In genomic region chr1:228082260-228082974, GRCh38 we compare ENCODE assay signal across 1 cellular context.
TF ChIP-seq lines count a peak whose summit lies in the region.

Gene ARF1, plus strand, starts transcription at chr1:228082708. Its CDS starts 14,407 bp downstream, at chr1:228097115.

TF ChIP-seq in HEK293, 187 proteins besides CTCF, POLR2A, EP300 and RAD21 (continued from another document and continues in another):
- TF ChIP-seq ZNF776 (tag by site-specific recombination; IDR thresholded peaks at IDR 0.05; ENCODE audit: borderline replicate concordance) (no peak), ZNF223 (tag by site-specific recombination; IDR thresholded peaks at IDR 0.05) (no peak; the same call in 1 of the 2 replicates), ZNF112 (tag by site-specific recombination; IDR thresholded peaks at IDR 0.05) (no peak), ZNF394 (tag by site-specific recombination; IDR thresholded peaks at IDR 0.05; ENCODE audit: borderline replicate concordance) (0 out of 2 replicates have a peak, but pooled peaks have one; percentile 30), ZNF701 (tag by site-specific recombination; IDR thresholded peaks at IDR 0.05) (no peak), ZNF837 (tag by site-specific recombination; IDR thresholded peaks at IDR 0.05) (no peak), ZFP37 (tag by site-specific recombination; IDR thresholded peaks at IDR 0.05) (peak; percentile 84), KLF16 (tag by site-specific recombination; IDR thresholded peaks at IDR 0.05) (no peak), ZNF654 (tag by site-specific recombination; IDR thresholded peaks at IDR 0.05; ENCODE audit: low read depth) (no peak), ZNF626 (tag by site-specific recombination; IDR thresholded peaks at IDR 0.05) (no peak), ZNF707 (tag by site-specific recombination; IDR thresholded peaks at IDR 0.05) (no peak), ZNF266 (tag by site-specific recombination; IDR thresholded peaks at IDR 0.05; ENCODE audit: low read depth) (no peak), ZNF521 (tag by site-specific recombination; IDR thresholded peaks at IDR 0.05) (no peak), GLI4 (tag by site-specific recombination; IDR thresholded peaks at IDR 0.05) (no peak), ZNF585B (tag by site-specific recombination; IDR thresholded peaks at IDR 0.05) (peak; percentile 11; the same call in 1 of the 2 replicates), ZNF792 (tag by site-specific recombination; IDR thresholded peaks at IDR 0.05) (peak; percentile 71; the same call in 1 of the 2 replicates), ZNF629 (tag by site-specific recombination; IDR thresholded peaks at IDR 0.05) (peak; percentile 66), HOXA7 (CRISPR knock-in tag; IDR thresholded peaks at IDR 0.05; ENCODE audit: borderline replicate concordance) (no peak), ZNF302 (tag by site-specific recombination; IDR thresholded peaks at IDR 0.05; ENCODE audit: low read depth) (no peak), HOXC10 (CRISPR knock-in tag; IDR thresholded peaks at IDR 0.05) (no peak), ZNF830 (tag by site-specific recombination; IDR thresholded peaks at IDR 0.05; ENCODE audit: low read depth) (no peak), ZBTB8A (tag by site-specific recombination; IDR thresholded peaks at IDR 0.05) (peak; percentile 82), ZNF529 (tag by site-specific recombination; IDR thresholded peaks at IDR 0.05; ENCODE audit: insufficient replicate concordance) (no peak), ZNF571 (tag by site-specific recombination; IDR thresholded peaks at IDR 0.05) (no peak), ZNF768 (tag by site-specific recombination; IDR thresholded peaks at IDR 0.05) (no peak), SCRT1 (tag by site-specific recombination; IDR thresholded peaks at IDR 0.05; ENCODE audit: borderline replicate concordance) (peak; percentile 99), ZNF366 (tag by site-specific recombination; conservative IDR thresholded peaks at IDR 0.05) (no peak), ZBTB17 (tag by site-specific recombination; IDR thresholded peaks at IDR 0.05) (no peak), SALL2 (tag by site-specific recombination; IDR thresholded peaks at IDR 0.05; ENCODE audit: borderline replicate concordance) (no peak), ZXDB (tag by site-specific recombination; IDR thresholded peaks at IDR 0.05) (peak; percentile 88; the same call in 1 of the 2 replicates), MYNN (tag by site-specific recombination; IDR thresholded peaks at IDR 0.05; ENCODE audit: borderline replicate concordance) (no peak), ZNF174 (tag by site-specific recombination; IDR thresholded peaks at IDR 0.05) (no peak), ZFP3 (tag by site-specific recombination; IDR thresholded peaks at IDR 0.05; ENCODE audit: low read depth) (no peak), ZNF692 (tag by site-specific recombination; IDR thresholded peaks at IDR 0.05) (peak; percentile 69; the same call in 1 of the 2 replicates), ZNF530 (tag by site-specific recombination; IDR thresholded peaks at IDR 0.05; ENCODE audit: low read depth) (no peak), BCL11A (tag by site-specific recombination; IDR thresholded peaks at IDR 0.05; ENCODE audit: low read depth) (no peak), ZNF138 (tag by site-specific recombination; IDR thresholded peaks at IDR 0.05; ENCODE audit: borderline replicate concordance) (no peak), KLF8 (tag by site-specific recombination; IDR thresholded peaks at IDR 0.05) (no peak; the same call in none of the 2 replicates)
- TF ChIP-seq, protein P1, sequence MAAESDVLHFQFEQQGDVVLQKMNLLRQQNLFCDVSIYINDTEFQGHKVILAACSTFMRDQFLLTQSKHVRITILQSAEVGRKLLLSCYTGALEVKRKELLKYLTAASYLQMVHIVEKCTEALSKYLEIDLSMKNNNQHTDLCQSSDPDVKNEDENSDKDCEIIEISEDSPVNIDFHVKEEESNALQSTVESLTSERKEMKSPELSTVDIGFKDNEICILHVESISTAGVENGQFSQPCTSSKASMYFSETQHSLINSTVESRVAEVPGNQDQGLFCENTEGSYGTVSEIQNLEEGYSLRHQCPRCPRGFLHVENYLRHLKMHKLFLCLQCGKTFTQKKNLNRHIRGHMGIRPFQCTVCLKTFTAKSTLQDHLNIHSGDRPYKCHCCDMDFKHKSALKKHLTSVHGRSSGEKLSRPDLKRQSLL (tag by site-specific recombination; IDR thresholded peaks at IDR 0.05): 0 out of 2 replicates have a peak, but pooled peaks have one; percentile 20
- TF ChIP-seq, protein P2, sequence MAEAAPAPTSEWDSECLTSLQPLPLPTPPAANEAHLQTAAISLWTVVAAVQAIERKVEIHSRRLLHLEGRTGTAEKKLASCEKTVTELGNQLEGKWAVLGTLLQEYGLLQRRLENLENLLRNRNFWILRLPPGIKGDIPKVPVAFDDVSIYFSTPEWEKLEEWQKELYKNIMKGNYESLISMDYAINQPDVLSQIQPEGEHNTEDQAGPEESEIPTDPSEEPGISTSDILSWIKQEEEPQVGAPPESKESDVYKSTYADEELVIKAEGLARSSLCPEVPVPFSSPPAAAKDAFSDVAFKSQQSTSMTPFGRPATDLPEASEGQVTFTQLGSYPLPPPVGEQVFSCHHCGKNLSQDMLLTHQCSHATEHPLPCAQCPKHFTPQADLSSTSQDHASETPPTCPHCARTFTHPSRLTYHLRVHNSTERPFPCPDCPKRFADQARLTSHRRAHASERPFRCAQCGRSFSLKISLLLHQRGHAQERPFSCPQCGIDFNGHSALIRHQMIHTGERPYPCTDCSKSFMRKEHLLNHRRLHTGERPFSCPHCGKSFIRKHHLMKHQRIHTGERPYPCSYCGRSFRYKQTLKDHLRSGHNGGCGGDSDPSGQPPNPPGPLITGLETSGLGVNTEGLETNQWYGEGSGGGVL (tag by site-specific recombination; IDR thresholded peaks at IDR 0.05): no peak
- TF ChIP-seq, protein P3, sequence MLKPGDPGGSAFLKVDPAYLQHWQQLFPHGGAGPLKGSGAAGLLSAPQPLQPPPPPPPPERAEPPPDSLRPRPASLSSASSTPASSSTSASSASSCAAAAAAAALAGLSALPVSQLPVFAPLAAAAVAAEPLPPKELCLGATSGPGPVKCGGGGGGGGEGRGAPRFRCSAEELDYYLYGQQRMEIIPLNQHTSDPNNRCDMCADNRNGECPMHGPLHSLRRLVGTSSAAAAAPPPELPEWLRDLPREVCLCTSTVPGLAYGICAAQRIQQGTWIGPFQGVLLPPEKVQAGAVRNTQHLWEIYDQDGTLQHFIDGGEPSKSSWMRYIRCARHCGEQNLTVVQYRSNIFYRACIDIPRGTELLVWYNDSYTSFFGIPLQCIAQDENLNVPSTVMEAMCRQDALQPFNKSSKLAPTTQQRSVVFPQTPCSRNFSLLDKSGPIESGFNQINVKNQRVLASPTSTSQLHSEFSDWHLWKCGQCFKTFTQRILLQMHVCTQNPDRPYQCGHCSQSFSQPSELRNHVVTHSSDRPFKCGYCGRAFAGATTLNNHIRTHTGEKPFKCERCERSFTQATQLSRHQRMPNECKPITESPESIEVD (tag by site-specific recombination; IDR thresholded peaks at IDR 0.05): no peak
- TF ChIP-seq, protein P4, sequence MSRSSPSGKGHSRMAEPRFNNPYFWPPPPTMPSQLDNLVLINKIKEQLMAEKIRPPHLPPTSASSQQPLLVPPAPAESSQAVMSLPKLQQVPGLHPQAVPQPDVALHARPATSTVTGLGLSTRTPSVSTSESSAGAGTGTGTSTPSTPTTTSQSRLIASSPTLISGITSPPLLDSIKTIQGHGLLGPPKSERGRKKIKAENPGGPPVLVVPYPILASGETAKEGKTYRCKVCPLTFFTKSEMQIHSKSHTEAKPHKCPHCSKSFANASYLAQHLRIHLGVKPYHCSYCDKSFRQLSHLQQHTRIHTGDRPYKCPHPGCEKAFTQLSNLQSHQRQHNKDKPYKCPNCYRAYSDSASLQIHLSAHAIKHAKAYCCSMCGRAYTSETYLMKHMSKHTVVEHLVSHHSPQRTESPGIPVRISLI (tag by site-specific recombination; IDR thresholded peaks at IDR 0.05): no peak
- TF ChIP-seq, protein P5, sequence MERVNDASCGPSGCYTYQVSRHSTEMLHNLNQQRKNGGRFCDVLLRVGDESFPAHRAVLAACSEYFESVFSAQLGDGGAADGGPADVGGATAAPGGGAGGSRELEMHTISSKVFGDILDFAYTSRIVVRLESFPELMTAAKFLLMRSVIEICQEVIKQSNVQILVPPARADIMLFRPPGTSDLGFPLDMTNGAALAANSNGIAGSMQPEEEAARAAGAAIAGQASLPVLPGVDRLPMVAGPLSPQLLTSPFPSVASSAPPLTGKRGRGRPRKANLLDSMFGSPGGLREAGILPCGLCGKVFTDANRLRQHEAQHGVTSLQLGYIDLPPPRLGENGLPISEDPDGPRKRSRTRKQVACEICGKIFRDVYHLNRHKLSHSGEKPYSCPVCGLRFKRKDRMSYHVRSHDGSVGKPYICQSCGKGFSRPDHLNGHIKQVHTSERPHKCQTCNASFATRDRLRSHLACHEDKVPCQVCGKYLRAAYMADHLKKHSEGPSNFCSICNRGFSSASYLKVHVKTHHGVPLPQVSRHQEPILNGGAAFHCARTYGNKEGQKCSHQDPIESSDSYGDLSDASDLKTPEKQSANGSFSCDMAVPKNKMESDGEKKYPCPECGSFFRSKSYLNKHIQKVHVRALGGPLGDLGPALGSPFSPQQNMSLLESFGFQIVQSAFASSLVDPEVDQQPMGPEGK (tag by site-specific recombination; IDR thresholded peaks at IDR 0.05): peak; percentile 62
- TF ChIP-seq, protein P6, sequence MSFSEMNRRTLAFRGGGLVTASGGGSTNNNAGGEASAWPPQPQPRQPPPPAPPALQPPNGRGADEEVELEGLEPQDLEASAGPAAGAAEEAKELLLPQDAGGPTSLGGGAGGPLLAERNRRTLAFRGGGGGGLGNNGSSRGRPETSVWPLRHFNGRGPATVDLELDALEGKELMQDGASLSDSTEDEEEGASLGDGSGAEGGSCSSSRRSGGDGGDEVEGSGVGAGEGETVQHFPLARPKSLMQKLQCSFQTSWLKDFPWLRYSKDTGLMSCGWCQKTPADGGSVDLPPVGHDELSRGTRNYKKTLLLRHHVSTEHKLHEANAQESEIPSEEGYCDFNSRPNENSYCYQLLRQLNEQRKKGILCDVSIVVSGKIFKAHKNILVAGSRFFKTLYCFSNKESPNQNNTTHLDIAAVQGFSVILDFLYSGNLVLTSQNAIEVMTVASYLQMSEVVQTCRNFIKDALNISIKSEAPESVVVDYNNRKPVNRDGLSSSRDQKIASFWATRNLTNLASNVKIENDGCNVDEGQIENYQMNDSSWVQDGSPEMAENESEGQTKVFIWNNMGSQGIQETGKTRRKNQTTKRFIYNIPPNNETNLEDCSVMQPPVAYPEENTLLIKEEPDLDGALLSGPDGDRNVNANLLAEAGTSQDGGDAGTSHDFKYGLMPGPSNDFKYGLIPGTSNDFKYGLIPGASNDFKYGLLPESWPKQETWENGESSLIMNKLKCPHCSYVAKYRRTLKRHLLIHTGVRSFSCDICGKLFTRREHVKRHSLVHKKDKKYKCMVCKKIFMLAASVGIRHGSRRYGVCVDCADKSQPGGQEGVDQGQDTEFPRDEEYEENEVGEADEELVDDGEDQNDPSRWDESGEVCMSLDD (tag by site-specific recombination; IDR thresholded peaks at IDR 0.05): peak; percentile 91
- TF ChIP-seq, protein P7, sequence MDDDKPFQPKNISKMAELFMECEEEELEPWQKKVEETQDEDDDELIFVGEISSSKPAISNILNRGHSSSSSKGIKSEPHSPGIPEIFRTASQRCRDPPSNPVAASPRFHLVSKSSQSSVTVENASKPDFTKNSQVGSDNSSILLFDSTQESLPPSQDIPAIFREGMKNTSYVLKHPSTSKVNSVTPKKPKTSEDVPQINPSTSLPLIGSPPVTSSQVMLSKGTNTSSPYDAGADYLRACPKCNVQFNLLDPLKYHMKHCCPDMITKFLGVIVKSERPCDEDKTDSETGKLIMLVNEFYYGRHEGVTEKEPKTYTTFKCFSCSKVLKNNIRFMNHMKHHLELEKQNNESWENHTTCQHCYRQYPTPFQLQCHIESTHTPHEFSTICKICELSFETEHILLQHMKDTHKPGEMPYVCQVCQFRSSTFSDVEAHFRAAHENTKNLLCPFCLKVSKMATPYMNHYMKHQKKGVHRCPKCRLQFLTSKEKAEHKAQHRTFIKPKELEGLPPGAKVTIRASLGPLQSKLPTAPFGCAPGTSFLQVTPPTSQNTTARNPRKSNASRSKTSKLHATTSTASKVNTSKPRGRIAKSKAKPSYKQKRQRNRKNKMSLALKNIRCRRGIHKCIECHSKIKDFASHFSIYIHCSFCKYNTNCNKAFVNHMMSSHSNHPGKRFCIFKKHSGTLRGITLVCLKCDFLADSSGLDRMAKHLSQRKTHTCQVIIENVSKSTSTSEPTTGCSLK (tag by site-specific recombination; IDR thresholded peaks at IDR 0.05): no peak
- TF ChIP-seq, protein P8, sequence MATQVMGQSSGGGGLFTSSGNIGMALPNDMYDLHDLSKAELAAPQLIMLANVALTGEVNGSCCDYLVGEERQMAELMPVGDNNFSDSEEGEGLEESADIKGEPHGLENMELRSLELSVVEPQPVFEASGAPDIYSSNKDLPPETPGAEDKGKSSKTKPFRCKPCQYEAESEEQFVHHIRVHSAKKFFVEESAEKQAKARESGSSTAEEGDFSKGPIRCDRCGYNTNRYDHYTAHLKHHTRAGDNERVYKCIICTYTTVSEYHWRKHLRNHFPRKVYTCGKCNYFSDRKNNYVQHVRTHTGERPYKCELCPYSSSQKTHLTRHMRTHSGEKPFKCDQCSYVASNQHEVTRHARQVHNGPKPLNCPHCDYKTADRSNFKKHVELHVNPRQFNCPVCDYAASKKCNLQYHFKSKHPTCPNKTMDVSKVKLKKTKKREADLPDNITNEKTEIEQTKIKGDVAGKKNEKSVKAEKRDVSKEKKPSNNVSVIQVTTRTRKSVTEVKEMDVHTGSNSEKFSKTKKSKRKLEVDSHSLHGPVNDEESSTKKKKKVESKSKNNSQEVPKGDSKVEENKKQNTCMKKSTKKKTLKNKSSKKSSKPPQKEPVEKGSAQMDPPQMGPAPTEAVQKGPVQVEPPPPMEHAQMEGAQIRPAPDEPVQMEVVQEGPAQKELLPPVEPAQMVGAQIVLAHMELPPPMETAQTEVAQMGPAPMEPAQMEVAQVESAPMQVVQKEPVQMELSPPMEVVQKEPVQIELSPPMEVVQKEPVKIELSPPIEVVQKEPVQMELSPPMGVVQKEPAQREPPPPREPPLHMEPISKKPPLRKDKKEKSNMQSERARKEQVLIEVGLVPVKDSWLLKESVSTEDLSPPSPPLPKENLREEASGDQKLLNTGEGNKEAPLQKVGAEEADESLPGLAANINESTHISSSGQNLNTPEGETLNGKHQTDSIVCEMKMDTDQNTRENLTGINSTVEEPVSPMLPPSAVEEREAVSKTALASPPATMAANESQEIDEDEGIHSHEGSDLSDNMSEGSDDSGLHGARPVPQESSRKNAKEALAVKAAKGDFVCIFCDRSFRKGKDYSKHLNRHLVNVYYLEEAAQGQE (tag by site-specific recombination; IDR thresholded peaks at IDR 0.05): 0 out of 2 replicates have a peak, but pooled peaks have one; percentile 25
